In genomic region chr2:725464-725863, GRCh38 we compare ENCODE assay signal across 20 cellular contexts. TPM values are rescaled to one million over a fixed set of nuclear protein-coding genes. Genes with fewer than 3 reads are reported as not detected.
DNase-seq lines count a peak whose midpoint lies in the region; ATAC-seq, FAIRE-seq and TF ChIP-seq lines count a peak whose summit lies in the region.
"Had no signal": no experiment of that assay in that cellular context is flagged by ENCODE, and none has a peak within 500 bp of the region (broad histone marks: within the 10 kb centered on the region; RNA-seq: fewer than 3 reads in every experiment).

No MANE protein-coding gene starts in this region.

- no peak for TF ChIP-seq CTCF in HEK293 (tag by site-specific recombination; IDR thresholded peaks at IDR 0.05)
- TF ChIP-seq CTCF in NB4 (IDR thresholded peaks at IDR 0.05; ENCODE audit: low read depth, low read length): no peak
- no peak for TF ChIP-seq CTCF in glutamatergic neuron (IDR thresholded peaks at IDR 0.05; ENCODE audit: partially characterized antibody, unreplicated experiment)
- no peak for TF ChIP-seq CTCF in HepG2 (CRISPR knock-in tag; IDR thresholded peaks at IDR 0.05)

- peak overlapping the region; percentile 96 for H3K27ac Mint-ChIP-seq in glutamatergic neuron (ENCODE audit: unreplicated experiment)
- H3K27ac Mint-ChIP-seq: CD14-positive monocyte; CD8-positive, alpha-beta T cell had no signal

- peak; percentile 24 for DNase-seq in NCI-H345 (lab: John Stamatoyannopoulos, UW)
- DNase-seq in NCI-H345 treated with DMSO at 0.1 percent for 48 hours (lab: John Stamatoyannopoulos, UW; ENCODE audit: unreplicated experiment): no peak
- peak; percentile 30 for DNase-seq in NB4 (ENCODE audit: low read depth)
- no peak for DNase-seq in glutamatergic neuron
- DNase-seq in SK-N-DZ (ENCODE audit: low spot score): no peak
- DNase-seq in HepG2 (ENCODE audit: low spot score): no peak
- DNase-seq: AML-193; Calu3; CD8-positive, alpha-beta T cell; DMS79 treated with DMSO at 0.1 percent for 48 hours; GF-D8; IMR-90 had no signal

- H3K9ac ChIP-seq in HepG2 (ENCODE audit: insufficient read depth, low read depth, low read length): no peak overlapping the region
- H3K9ac ChIP-seq: BLaER1 had no signal

- whole genome bisulfite sequencing in HepG2 (ENCODE audit: low lambda C conversion rate): 13% methylated on average over 4 of the region's 4 CpGs

- H3K27me3 Mint-ChIP-seq in glutamatergic neuron (ENCODE audit: unreplicated experiment): peaks cover 10% of the 10 kb centered on the region

- no peak overlapping the region for H3K4me2 ChIP-seq in HepG2 (ENCODE audit: low read depth, low read length)
- H3K4me2 ChIP-seq: A549, BLaER1 had no signal

- no peaks in the 10 kb centered on the region for H3K4me1 ChIP-seq in HEK293 (ENCODE audit: control insufficient read depth, insufficient read depth, low read length)
- H3K4me1 ChIP-seq in HepG2 (ENCODE audit: insufficient read depth, low read length): peaks cover 12% of the 10 kb centered on the region

- TF ChIP-seq EP300 in HepG2 (IDR thresholded peaks at IDR 0.05; ENCODE audit: low read depth in 2 of 2, low read length in 2 of 2) (no peak), HepG2 (CRISPR knock-in tag; IDR thresholded peaks at IDR 0.05; ENCODE audit: borderline replicate concordance) (no peak)

- H3K27ac ChIP-seq in HEK293 (ENCODE audit: extremely low read depth, low read depth, low read length) (no peak overlapping the region), HepG2 (ENCODE audit: extremely low read length, insufficient read depth, low read length) (no peak overlapping the region)
- H3K27ac ChIP-seq: 22Rv1, A549, BLaER1, HL-60 had no signal

- ATAC-seq in HepG2: no peak
- no peak for ATAC-seq in HG02870 (IDR thresholded peaks at IDR 0.05; ENCODE audit: unreplicated experiment)
- ATAC-seq: A549; CD8-positive, alpha-beta T cell had no signal

- POLR2A ChIA-PET in HEK293 (lab: Yijun Ruan, JAX) (interaction anchor here (0.7 to 0.8 kb wide), 2 partner anchors 14 to 94 kb away, joined by 4 read pairs; no protein-coding TSS in a partner anchor), HepG2 (lab: Yijun Ruan, JAX) (no interaction called here)

- H3K36me3 Mint-ChIP-seq in glutamatergic neuron (ENCODE audit: unreplicated experiment): no peaks in the 10 kb centered on the region
- H3K36me3 Mint-ChIP-seq: CD14-positive monocyte; CD8-positive, alpha-beta T cell had no signal

- H3K79me2 ChIP-seq in HepG2 (ENCODE audit: insufficient read depth, low read length): no peaks in the 10 kb centered on the region

- TF ChIP-seq RAD21 in HepG2 (CRISPR knock-in tag; IDR thresholded peaks at IDR 0.05): no peak

- no TSS peak for BruUV-seq in HepG2 (replicated peaks; lab: Mats Ljungman, UMichigan)

- no peak overlapping the region for H3K4me3 Mint-ChIP-seq in glutamatergic neuron (ENCODE audit: unreplicated experiment)
- H3K4me3 Mint-ChIP-seq: CD14-positive monocyte; CD8-positive, alpha-beta T cell had no signal

- H3K36me3 ChIP-seq in HEK293 (ENCODE audit: control insufficient read depth in 2 of 2, insufficient read depth in 1 of 2, low read length in 2 of 2) (no peaks in the 10 kb centered on the region), HepG2 (replicated peaks in 1 of 2; ENCODE audit: control insufficient read depth in 1 of 2, insufficient read depth in 2 of 2, low read length in 2 of 2) (no peaks in the 10 kb centered on the region)
- H3K36me3 ChIP-seq: BLaER1, HAP-1 had no signal

- H2AFZ ChIP-seq in HepG2 (ENCODE audit: low read length): no peak overlapping the region

- TF ChIP-seq POLR2A in NB4 (IDR thresholded peaks at IDR 0.05; ENCODE audit: extremely low read depth, insufficient read length) (no peak), HepG2 (IDR thresholded peaks at IDR 0.05; ENCODE audit: insufficient read depth in 1 of 2, low read depth in 2 of 2, low read length in 2 of 2) (no peak)

- no peak overlapping the region for H3K4me3 ChIP-seq in HEK293 (ENCODE audit: low read depth, low read length)
- H3K4me3 ChIP-seq in NB4 (ENCODE audit: low read depth, low read length): no peak overlapping the region
- no peak overlapping the region for H3K4me3 ChIP-seq in HepG2 (replicated peaks in 1 of 3; ENCODE audit: insufficient read depth in 1 of 3, low read depth in 2 of 3, low read length in 3 of 3)
- H3K4me3 ChIP-seq: A549, BLaER1, HAP-1 had no signal

- CTCF ChIA-PET in HEK293 (lab: Yijun Ruan, JAX) (interaction anchor here (0.8 to 1.0 kb wide), 2 partner anchors 130 to 173 kb away, joined by 3 read pairs; no protein-coding TSS in a partner anchor), HepG2 (lab: Yijun Ruan, JAX; ENCODE audit: low intra/inter-chr PET ratio, low total read pairs) (no interaction called here)

- H3K9me3 ChIP-seq in HEK293 (ENCODE audit: control insufficient read depth, insufficient read depth, low read depth, low read length) (no peaks in the 10 kb centered on the region), HepG2 (ENCODE audit: low read length) (no peaks in the 10 kb centered on the region)
- H3K9me3 ChIP-seq: A549, BLaER1, HAP-1 had no signal

- no peak for FAIRE-seq in HepG2 (lab: Jason Lieb, UNC)
- FAIRE-seq: A549 had no signal

- intact Hi-C loops in HepG2 (cut with micrococcal nuclease; ENCODE audit: unreplicated experiment): no loop called here

- H3K9me3 Mint-ChIP-seq in glutamatergic neuron (ENCODE audit: unreplicated experiment): peaks cover 5% of the 10 kb centered on the region
- H3K9me3 Mint-ChIP-seq: CD8-positive, alpha-beta T cell had no signal

- peaks cover under 1 to 31% of the 10 kb centered on the region in 2 experiments; a peak in 4 of 5 replicates for H3K27me3 ChIP-seq in HepG2 (ENCODE audit: control insufficient read depth in 1 of 2, insufficient read depth in 2 of 2, low read length in 2 of 2)
- H3K27me3 ChIP-seq: BLaER1 had no signal

- in situ Hi-C loops in HepG2 (cut with HindIII; ENCODE audit: extremely low pct_ligation_motif_present, low pct_unique_long_range_greater_than_20kb): no loop called here

- no peaks in the 10 kb centered on the region for H4K20me1 ChIP-seq in HepG2 (ENCODE audit: insufficient read depth, low read length)
- H4K20me1 ChIP-seq: BLaER1 had no signal

- peaks cover 42% of the 10 kb centered on the region for H3K4me1 Mint-ChIP-seq in glutamatergic neuron (ENCODE audit: low read depth, unreplicated experiment)
- H3K4me1 Mint-ChIP-seq: CD14-positive monocyte had no signal

TF ChIP-seq in HEK293, 187 proteins besides CTCF, POLR2A, EP300 and RAD21:
- TF ChIP-seq EGR2 (tag by site-specific recombination; IDR thresholded peaks at IDR 0.05; ENCODE audit: low read depth): peak; percentile 87
- TF ChIP-seq, protein P1, sequence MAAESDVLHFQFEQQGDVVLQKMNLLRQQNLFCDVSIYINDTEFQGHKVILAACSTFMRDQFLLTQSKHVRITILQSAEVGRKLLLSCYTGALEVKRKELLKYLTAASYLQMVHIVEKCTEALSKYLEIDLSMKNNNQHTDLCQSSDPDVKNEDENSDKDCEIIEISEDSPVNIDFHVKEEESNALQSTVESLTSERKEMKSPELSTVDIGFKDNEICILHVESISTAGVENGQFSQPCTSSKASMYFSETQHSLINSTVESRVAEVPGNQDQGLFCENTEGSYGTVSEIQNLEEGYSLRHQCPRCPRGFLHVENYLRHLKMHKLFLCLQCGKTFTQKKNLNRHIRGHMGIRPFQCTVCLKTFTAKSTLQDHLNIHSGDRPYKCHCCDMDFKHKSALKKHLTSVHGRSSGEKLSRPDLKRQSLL (tag by site-specific recombination; IDR thresholded peaks at IDR 0.05): no peak
- TF ChIP-seq ZFHX2 (tag by site-specific recombination; conservative IDR thresholded peaks at IDR 0.05): peak; percentile 70

TF ChIP-seq in HepG2, 621 proteins besides CTCF, POLR2A, EP300 and RAD21 (continues in another document):
- no peak for TF ChIP-seq ZNF143 (CRISPR knock-in tag; IDR thresholded peaks at IDR 0.05)
- TF ChIP-seq HDAC2 (CRISPR knock-in tag; IDR thresholded peaks at IDR 0.05): no peak
- TF ChIP-seq ZFY (CRISPR knock-in tag; IDR thresholded peaks at IDR 0.05): no peak
- no peak for TF ChIP-seq SCMH1 (CRISPR knock-in tag; IDR thresholded peaks at IDR 0.05; ENCODE audit: borderline replicate concordance)
- no peak for TF ChIP-seq SUZ12 (IDR thresholded peaks at IDR 0.05; ENCODE audit: low read depth, low read length)
- TF ChIP-seq ZNF484 (CRISPR knock-in tag; IDR thresholded peaks at IDR 0.05; ENCODE audit: borderline replicate concordance, low read depth): no peak
- no peak for TF ChIP-seq MAF1 (CRISPR knock-in tag; IDR thresholded peaks at IDR 0.05; ENCODE audit: borderline replicate concordance)

RNA-seq across cellular contexts. Expression of gene TMEM18, which starts 48.3 kb away (rescaled TPM):
- 22.0 TPM for total RNA-seq in glutamatergic neuron (ENCODE audit: unreplicated experiment)
- polyA plus RNA-seq in SK-N-DZ (2014; cell fraction: cytosol; rRNA removed): 26.6 and 38.1 TPM in 2 replicates
- 33.2 and 39.1 TPM in 2 replicates for polyA plus RNA-seq in SK-N-DZ (2014; cell fraction: nucleus; rRNA removed)
- 39.7 and 45.9 TPM in 2 replicates for total RNA-seq in HepG2 (2016; rRNA removed; fragmentation: Illumina TruSeq; extraction: Trizol)
- total RNA-seq in HepG2 (2016; cell fraction: cytosol; rRNA removed; fragmentation: Illumina TruSeq; extraction: Trizol; ENCODE audit: low read depth): 26.8 and 30.8 TPM in 2 replicates
- 36.9 and 47.1 TPM in 2 replicates for total RNA-seq in HepG2 (2016; cell fraction: insoluble cytoplasmic fraction; rRNA removed; fragmentation: Illumina TruSeq; extraction: Trizol)
- total RNA-seq in HepG2 (2016; cell fraction: membrane; rRNA removed; fragmentation: Illumina TruSeq; extraction: Trizol): 43.7 and 45.0 TPM in 2 replicates
- total RNA-seq in HepG2 (2016; cell fraction: nucleus; rRNA removed; fragmentation: Illumina TruSeq; extraction: Trizol): 27.3 and 30.5 TPM in 2 replicates
- polyA plus RNA-seq in HepG2 (2011; rRNA removed): 32.1 and 49.4 TPM in 2 replicates
- polyA plus RNA-seq in HepG2 (2011; cell fraction: cytosol; rRNA removed): 33.5 and 39.5 TPM in 2 replicates
- 29.6 and 38.2 TPM in 2 replicates for polyA plus RNA-seq in HepG2 (2011; cell fraction: nucleus; rRNA removed)
- 36.5 and 48.1 TPM in 2 replicates for polyA plus RNA-seq in HepG2 (2012)
- 37.2 and 42.5 TPM in 2 replicates for polyA plus RNA-seq in HepG2 (2016; cell fraction: cytosol; fragmentation: Illumina TruSeq; extraction: Trizol; ENCODE audit: low read depth)
- polyA plus RNA-seq in HepG2 (2016; cell fraction: insoluble cytoplasmic fraction; fragmentation: Illumina TruSeq; extraction: Trizol; ENCODE audit: low read depth): 36.2 and 38.9 TPM in 2 replicates
- polyA plus RNA-seq in HepG2 (2016; cell fraction: membrane; fragmentation: Illumina TruSeq; extraction: Trizol; ENCODE audit: low read depth): 38.3 and 46.2 TPM in 2 replicates
- 49.7 and 63.7 TPM in 2 replicates for polyA plus RNA-seq in HepG2 (2016; cell fraction: nucleus; fragmentation: Illumina TruSeq; extraction: Trizol; ENCODE audit: insufficient read depth, low read depth)
- 19.9 and 51.6 TPM in 2 replicates for polyA minus RNA-seq in HepG2 (2011; rRNA and poly(A)+ RNA removed; ENCODE audit: low replicate concordance)
- polyA minus RNA-seq in HepG2 (2011; cell fraction: cytosol; rRNA and poly(A)+ RNA removed): 14.5 and 14.9 TPM in 2 replicates
- polyA minus RNA-seq in HepG2 (2011; cell fraction: nucleus; rRNA and poly(A)+ RNA removed): 39.4 and 50.0 TPM in 2 replicates

Comparison
In these comparisons a context has a peak if more than half of its experiments do, and no peak if none do; other contexts are left out.
1. DNase-seq: peak in NCI-H345 (single experiment) and NB4 (single experiment); none in NCI-H345 treated with DMSO at 0.1 percent for 48 hours (single experiment), glutamatergic neuron (single experiment), SK-N-DZ (single experiment) and HepG2 (single experiment).